ENCODE assay signal across 17 cellular contexts in genomic region chr15:97316362-97316761, GRCh38.
"Had no signal": no experiment of that assay in that cellular context is flagged by ENCODE, and none has a peak within 500 bp of the region (broad histone marks: within the 10 kb centered on the region; RNA-seq: fewer than 3 reads in every experiment).

No MANE protein-coding gene starts in this region.

- H3K27ac Mint-ChIP-seq: activated CD4-positive, alpha-beta T cell treated with anti-CD3 and anti-CD28 coated beads, Interleukin-2, amount 10 ng/mL, durations not matched to agents 7 days and 5 days; mesothelial cell of epicardium; neural progenitor cell; type B pancreatic cell had no signal

- H3K4me3 ChIP-seq: body of pancreas, gastrocnemius medialis, heart right ventricle, neural progenitor cell, pancreas had no signal

- H3K4me1 Mint-ChIP-seq: activated CD4-positive, alpha-beta T cell treated with anti-CD3 and anti-CD28 coated beads, Interleukin-2, amount 10 ng/mL, durations not matched to agents 7 days and 5 days; central memory CD8-positive, alpha-beta T cell; neural progenitor cell had no signal

- H3K4me1 ChIP-seq: gastrocnemius medialis, heart right ventricle, neural progenitor cell had no signal

- ATAC-seq: body of pancreas, gastrocnemius medialis, heart right ventricle had no signal

- H3K9me3 ChIP-seq: body of pancreas, gastrocnemius medialis, pancreas had no signal

- H3K36me3 Mint-ChIP-seq: mesothelial cell of epicardium, neural progenitor cell, type B pancreatic cell had no signal

- H3K27ac ChIP-seq: body of pancreas, epithelial cell of prostate, gastrocnemius medialis, heart right ventricle, neural progenitor cell, pancreas had no signal

- H3K27me3 Mint-ChIP-seq: activated CD4-positive, alpha-beta T cell treated with anti-CD3 and anti-CD28 coated beads, Interleukin-2, amount 10 ng/mL, durations not matched to agents 7 days and 5 days; central memory CD8-positive, alpha-beta T cell; type B pancreatic cell had no signal

- H3K4me3 Mint-ChIP-seq: activated CD4-positive, alpha-beta T cell treated with anti-CD3 and anti-CD28 coated beads, Interleukin-2, amount 10 ng/mL, durations not matched to agents 7 days and 5 days; central memory CD8-positive, alpha-beta T cell; mesothelial cell of epicardium; neural progenitor cell; type B pancreatic cell had no signal

- DNase-seq: activated CD4-positive, alpha-beta T cell treated with anti-CD3 and anti-CD28 coated beads, Interleukin-2, amount 10 ng/mL, durations not matched to agents 7 days and 5 days; activated CD4-positive, CD25-positive, alpha-beta regulatory T cell; activated naive CD4-positive, alpha-beta T cell treated with anti-CD3 and anti-CD28 coated beads, Interleukin-2, amount 50 U/mL, for 16 hours; body of pancreas; cortex of kidney; effector CD8-positive, alpha-beta T cell; gastrocnemius medialis; heart right ventricle; kidney; pancreas; stimulated activated CD4-positive, alpha-beta T cell treated with anti-CD3 and anti-CD28 coated beads, Interleukin-2, amount 100 ng/mL, for 48 hours; stimulated activated naive CD4-positive, alpha-beta T cell treated with Interleukin-2 at 50 U/mL for 16 hours had no signal

- H3K9me3 Mint-ChIP-seq: type B pancreatic cell had no signal

- H3K27me3 ChIP-seq: body of pancreas, gastrocnemius medialis, heart right ventricle, neural progenitor cell, pancreas had no signal

- H3K36me3 ChIP-seq: gastrocnemius medialis, heart right ventricle, pancreas had no signal
